Comparison of ENCODE assay signal across 9 cellular contexts in the genomic region with DNA sequence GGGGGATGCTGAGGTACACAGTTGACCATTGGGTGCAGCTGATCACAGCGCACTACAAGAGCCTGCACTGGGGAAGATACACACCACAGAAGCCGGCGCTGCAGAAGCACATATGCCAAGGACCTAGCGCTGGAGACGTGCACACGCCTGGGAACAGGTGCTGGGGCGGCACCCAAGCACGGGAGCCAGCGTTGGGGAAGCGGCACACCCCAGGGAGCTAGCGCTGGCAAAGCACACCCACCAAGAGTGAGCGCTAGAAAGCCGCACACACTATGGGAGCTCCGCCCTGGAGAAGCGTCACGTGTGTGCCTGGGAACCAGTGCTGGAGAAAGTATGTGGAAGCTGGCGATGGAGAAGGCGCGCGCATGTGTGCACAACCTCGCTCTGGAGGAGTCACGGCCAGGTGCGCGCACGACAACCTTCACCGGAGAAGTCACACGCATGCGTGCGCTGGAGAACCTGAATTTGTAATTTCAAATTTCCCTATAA. TPM values are rescaled to one million over a fixed set of nuclear protein-coding genes. Genes with fewer than 3 reads are reported as not detected.
DNase-seq lines count a peak whose midpoint lies in the region; ATAC-seq, FAIRE-seq and TF ChIP-seq lines count a peak whose summit lies in the region.
"Had no signal": no experiment of that assay in that cellular context is flagged by ENCODE, and none has a peak within 500 bp of the region (broad histone marks: within the 10 kb centered on the region; RNA-seq: fewer than 3 reads in every experiment).

No MANE protein-coding gene starts in this region.

- H2AFZ ChIP-seq in K562 (ENCODE audit: low read depth, low read length) = no peak overlapping the region

- DNase-seq in SIG-M5 treated with dmso at 0.1 percent for 504 hours (lab: John Stamatoyannopoulos, UW; ENCODE audit: unreplicated experiment) (peak; percentile 19), SIG-M5 (lab: John Stamatoyannopoulos, UW) (no peak), NCI-H2171 treated with DMSO at 0.1 percent for 48 hours (lab: John Stamatoyannopoulos, UW) (peak; percentile 99), K562 (ENCODE audit: extremely low read depth in 1 of 4, low spot score in 3 of 4) (no peak), skeletal muscle cell (ENCODE audit: low read depth) (no peak)

- intact Hi-C loops in K562 (cut with micrococcal nuclease) = no loop called here

- no peaks in the 10 kb centered on the region for H3K27me3 ChIP-seq in K562 (ENCODE audit: control insufficient read depth in 2 of 2, insufficient read depth in 2 of 2, low read length in 2 of 2)
- H3K27me3 ChIP-seq in iPS-18a (ENCODE audit: control insufficient read depth, insufficient read depth, low read length) = peaks cover 3% of the 10 kb centered on the region

- WGBS in K562 (ENCODE audit: insufficient coverage, low coverage, missing lambda C conversion rate) = 92% methylated on average over 28 of the region's 29 CpGs

- POLR2A ChIA-PET in K562 (lab: Yijun Ruan, JAX) = no interaction called here

- in situ Hi-C loops in K562 (cut with MboI) = no loop called here

- no peak for TF ChIP-seq RAD21 in K562 (CRISPR knock-in tag; conservative IDR thresholded peaks at IDR 0.05 in 1 of 2, IDR thresholded peaks at IDR 0.05 in 1 of 2)

- ATAC-seq in K562 (no peak), HG03342 (IDR thresholded peaks at IDR 0.05; ENCODE audit: unreplicated experiment) (no peak)
- ATAC-seq in activated CD4-positive, CD25-positive, alpha-beta regulatory T cell treated with anti-CD3 and anti-CD28 coated beads, Interleukin-2, amount 50 U/mL, for 24 hours = no peak

- peaks cover 48% of the 10 kb centered on the region for H3K79me2 ChIP-seq in K562 (ENCODE audit: control insufficient read depth, insufficient read depth, low read length)

- H3K9me1 ChIP-seq in K562 (ENCODE audit: control insufficient read depth, insufficient read depth, low read length) = no peaks in the 10 kb centered on the region

- no peak for TF ChIP-seq CTCF in K562 (IDR thresholded peaks at IDR 0.05 in 2 of 3, conservative IDR thresholded peaks at IDR 0.05 in 1 of 3; ENCODE audit: insufficient read depth in 2 of 3, low read depth in 1 of 3, low read length in 3 of 3)

- H4K20me1 ChIP-seq in K562 (replicated peaks; ENCODE audit: control insufficient read depth, insufficient read depth, low read length) = no peaks in the 10 kb centered on the region; the same call in 1 of the 2 replicates

- CTCF ChIA-PET in K562 (lab: Yijun Ruan, JAX; ENCODE audit: low intra/inter-chr PET ratio) = no interaction called here

- BruUV-seq in K562 (replicated peaks; lab: Mats Ljungman, UMichigan) = no TSS peak

- FAIRE-seq in K562 (lab: Jason Lieb, UNC) = no peak
- FAIRE-seq: A204.1 had no signal

- TF ChIP-seq EP300 in K562 (IDR thresholded peaks at IDR 0.05; ENCODE audit: low read length) = no peak

- no peak for TF ChIP-seq POLR2A in K562 (conservative IDR thresholded peaks at IDR 0.05)

- H3K4me1 ChIP-seq in K562 (replicated peaks in 1 of 2; ENCODE audit: control insufficient read depth in 2 of 2, insufficient read depth in 2 of 2, low read length in 2 of 2) (peaks cover 11 to 19% of the 10 kb centered on the region in 2 experiments; a peak in 4 of 5 replicates), iPS-18a (ENCODE audit: control insufficient read depth, low read depth, low read length) (peaks cover 12% of the 10 kb centered on the region)

- H3K9me3 ChIP-seq in K562 (replicated peaks; ENCODE audit: control insufficient read depth, insufficient read depth, low read depth, low read length) (no peaks in the 10 kb centered on the region), iPS-18a (ENCODE audit: control insufficient read depth, low read depth, low read length) (no peaks in the 10 kb centered on the region)

- H3K27ac ChIP-seq in K562 (ENCODE audit: extremely low read depth, low read depth, low read length) = no peak overlapping the region
- no peak overlapping the region for H3K27ac ChIP-seq in iPS-18a (ENCODE audit: low read length)

- no peak overlapping the region for H3K4me2 ChIP-seq in K562 (ENCODE audit: insufficient read depth, low read length)

- H3K4me3 ChIP-seq in K562 (no peak overlapping the region), iPS-18a (ENCODE audit: low read length) (peak overlapping the region; percentile 66), skeletal muscle cell (ENCODE audit: low read depth, low read length) (peak overlapping the region; percentile 48)

- no peaks in the 10 kb centered on the region for H3K36me3 ChIP-seq in K562 (ENCODE audit: control insufficient read depth, insufficient read depth, low read length)
- no peaks in the 10 kb centered on the region for H3K36me3 ChIP-seq in iPS-18a (ENCODE audit: control insufficient read depth, low read depth, low read length)

- H3K9ac ChIP-seq in K562 (ENCODE audit: insufficient read depth in 1 of 2, low read depth in 2 of 2, low read length in 2 of 2) (no peak overlapping the region; a peak in 1 of 4 replicates), iPS-18a (ENCODE audit: low read length) (peak overlapping the region; percentile 14)

TF ChIP-seq in K562, 482 proteins besides CTCF, POLR2A, EP300 and RAD21:
- TF ChIP-seq PPARD (CRISPR knock-in tag; IDR thresholded peaks at IDR 0.05) = no peak
- TF ChIP-seq, protein P1, sequence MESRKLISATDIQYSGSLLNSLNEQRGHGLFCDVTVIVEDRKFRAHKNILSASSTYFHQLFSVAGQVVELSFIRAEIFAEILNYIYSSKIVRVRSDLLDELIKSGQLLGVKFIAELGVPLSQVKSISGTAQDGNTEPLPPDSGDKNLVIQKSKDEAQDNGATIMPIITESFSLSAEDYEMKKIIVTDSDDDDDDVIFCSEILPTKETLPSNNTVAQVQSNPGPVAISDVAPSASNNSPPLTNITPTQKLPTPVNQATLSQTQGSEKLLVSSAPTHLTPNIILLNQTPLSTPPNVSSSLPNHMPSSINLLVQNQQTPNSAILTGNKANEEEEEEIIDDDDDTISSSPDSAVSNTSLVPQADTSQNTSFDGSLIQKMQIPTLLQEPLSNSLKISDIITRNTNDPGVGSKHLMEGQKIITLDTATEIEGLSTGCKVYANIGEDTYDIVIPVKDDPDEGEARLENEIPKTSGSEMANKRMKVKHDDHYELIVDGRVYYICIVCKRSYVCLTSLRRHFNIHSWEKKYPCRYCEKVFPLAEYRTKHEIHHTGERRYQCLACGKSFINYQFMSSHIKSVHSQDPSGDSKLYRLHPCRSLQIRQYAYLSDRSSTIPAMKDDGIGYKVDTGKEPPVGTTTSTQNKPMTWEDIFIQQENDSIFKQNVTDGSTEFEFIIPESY (CRISPR knock-in tag; IDR thresholded peaks at IDR 0.05) = peak; percentile 37; the same call in 1 of the 2 replicates
- no peak for TF ChIP-seq FOXA3 (CRISPR knock-in tag; conservative IDR thresholded peaks at IDR 0.05 in 1 of 2, IDR thresholded peaks at IDR 0.05 in 1 of 2)

RNA-seq across cellular contexts. Expression of gene FANCC, which starts 4.5 kb away (rescaled TPM):
- 51.4 and 103 TPM in 2 replicates for total RNA-seq in K562 (2011; cell fraction: chromatin; rRNA removed; ENCODE audit: low replicate concordance)
- 20.2 and 31.6 TPM in 2 replicates for total RNA-seq in K562 (2011; cell fraction: nucleolus; rRNA removed)
- 37.0 and 50.2 TPM in 2 replicates for total RNA-seq in K562 (2011; cell fraction: nucleoplasm; rRNA removed)
- 9.1 and 10.2 TPM in 2 replicates for total RNA-seq in K562 (2014; rRNA removed)
- total RNA-seq in K562 (2014; rRNA removed; fragmentation: Illumina TruSeq; extraction: Trizol) = 14.4 and 16.0 TPM in 2 replicates
- total RNA-seq in K562 (2015; rRNA removed; fragmentation: Illumina TruSeq; extraction: Trizol) = 11.8 and 14.2 TPM in 2 replicates
- total RNA-seq in K562 (2021) = 14.1 and 16.8 TPM in 2 replicates
- 14.1 and 18.4 TPM in 2 replicates for polyA plus RNA-seq in K562 (2011; rRNA removed)
- polyA plus RNA-seq in K562 (2011; cell fraction: cytosol; rRNA removed) = 10.5 and 10.6 TPM in 2 replicates
- 11.8 and 13.1 TPM in 2 replicates for polyA plus RNA-seq in K562 (2011; cell fraction: nucleus; rRNA removed)
- polyA plus RNA-seq in K562 (2012) = 9.6 and 15.5 TPM in 2 replicates
- polyA plus RNA-seq in K562 (2014; fragmentation: Illumina TruSeq; extraction: Trizol) = 12.6 and 14.3 TPM in 2 replicates
- 1 to 10 TPM; 4.6 to 5.7 TPM for polyA plus RNA-seq in K562 (2014; fragmentation: Nextera tagmentation; extraction: Ambion mirVana)
- 10.7 and 11.3 TPM in 2 replicates for polyA plus RNA-seq in K562 (2014; rRNA removed)
- 16.2 and 17.9 TPM in 2 replicates for polyA minus RNA-seq in K562 (2011; rRNA and poly(A)+ RNA removed)
- polyA minus RNA-seq in K562 (2011; cell fraction: cytosol; rRNA and poly(A)+ RNA removed) = 8.0 and 8.4 TPM in 2 replicates
- polyA minus RNA-seq in K562 (2011; cell fraction: nucleus; rRNA and poly(A)+ RNA removed) = 26.7 and 50.5 TPM in 2 replicates

Comparison
In these comparisons a context has a peak if more than half of its experiments do, and no peak if none do; other contexts are left out.
1. DNase-seq: peak in SIG-M5 treated with dmso at 0.1 percent for 504 hours (single experiment) and NCI-H2171 treated with DMSO at 0.1 percent for 48 hours (single experiment); none in SIG-M5 (single experiment), K562 (0 of 4) and skeletal muscle cell (single experiment).